Comparison of ENCODE assay signal across 31 cellular contexts in genomic region chr2:30730736-30731135, GRCh38.
"Had no signal": no experiment of that assay in that cellular context is flagged by ENCODE, and none has a peak within 500 bp of the region (broad histone marks: within the 10 kb centered on the region; RNA-seq: fewer than 3 reads in every experiment).

No MANE protein-coding gene starts in this region.

- H3K36me3 ChIP-seq: adrenal gland, breast epithelium, SJSA1 had no signal

- H3K4me1 ChIP-seq: adrenal gland, body of pancreas, breast epithelium, Peyer's patch, SJSA1 had no signal

- H3K9me3 ChIP-seq: adrenal gland, body of pancreas, breast epithelium, Peyer's patch, SJSA1, SK-N-SH had no signal

- H3K4me1 Mint-ChIP-seq: activated CD4-positive, alpha-beta T cell treated with anti-CD3 and anti-CD28 coated beads for 36 hours; activated CD4-positive, alpha-beta T cell treated with anti-CD3 and anti-CD28 coated beads, Interleukin-2, amount 10 ng/mL, durations not matched to agents 7 days and 5 days; activated T-helper 17 cell treated with anti-CD3 and anti-CD28 coated beads, Interleukin-2, amount 50 U/mL, for 72 hours had no signal

- H3K27me3 ChIP-seq: adrenal gland, body of pancreas, breast epithelium, Peyer's patch had no signal

- H3K27ac Mint-ChIP-seq: activated CD4-positive, alpha-beta T cell treated with anti-CD3 and anti-CD28 coated beads for 36 hours; activated CD4-positive, alpha-beta T cell treated with anti-CD3 and anti-CD28 coated beads, Interleukin-2, amount 10 ng/mL, durations not matched to agents 7 days and 5 days; activated CD8-positive, alpha-beta T cell treated with anti-CD3 and anti-CD28 coated beads, Interleukin-2, amount 10 ng/mL, durations not matched to agents 7 days and 5 days; activated naive CD4-positive, alpha-beta T cell treated with anti-CD3 and anti-CD28 coated beads for 36 hours; activated naive CD4-positive, alpha-beta T cell treated with anti-CD3 and anti-CD28 coated beads, Interleukin-2, amount 50 U/mL, for 72 hours; activated T-helper 17 cell treated with anti-CD3 and anti-CD28 coated beads, Interleukin-2, amount 50 U/mL, for 72 hours; T-helper 1 cell treated with Interleukin-12 subunit alpha and Interleukin-12 subunit beta and Interleukin-4 antibody, amounts not matched to agents 30 μg/mL and 1 μg/mL, for 36 hours; T-helper 2 cell treated with Interferon-gamma antibody and Interleukin-4, amounts not matched to agents 5 μg/mL and 100 μg/mL, for 36 hours; WTC11 had no signal

- DNase-seq: activated CD4-positive, alpha-beta T cell treated with anti-CD3 and anti-CD28 coated beads for 36 hours; activated CD4-positive, alpha-beta T cell treated with anti-CD3 and anti-CD28 coated beads, Interleukin-2, amount 10 ng/mL, durations not matched to agents 7 days and 5 days; activated CD4-positive, alpha-beta T cell treated with anti-CD3 and anti-CD28 coated beads, Interleukin-2, amount 50 U/mL, for 48 hours; activated CD8-positive, alpha-beta memory T cell treated with anti-CD3 and anti-CD28 coated beads, Interleukin-2, amount 50 U/mL, for 4 hours; activated CD8-positive, alpha-beta T cell treated with anti-CD3 and anti-CD28 coated beads, Interleukin-2, amount 10 ng/mL, durations not matched to agents 7 days and 5 days; activated gamma-delta T cell treated with Interleukin-2 at 50 U/mL for 16 hours; activated naive CD4-positive, alpha-beta T cell treated with anti-CD3 and anti-CD28 coated beads for 36 hours; activated T-cell treated with anti-CD3 and anti-CD28 coated beads, Interleukin-2, amount 50 U/mL, for 48 hours; body of pancreas; NCI-H1092 treated with DMSO at 0.1 percent for 48 hours; NCI-H1417 treated with DMSO at 0.1 percent for 48 hours; NCI-H187 treated with DMSO at 0.1 percent for 48 hours; NCI-H2081 treated with DMSO at 0.1 percent for 48 hours; NCI-H345; NCI-H69; NK-92 treated with Interleukin-12 subunit alpha and Interleukin-12 subunit beta, amount 100 ng/mL, for 24 hours; PC-3; RPMI8226; SHP77 treated with DMSO at 0.1 percent for 48 hours; SK-N-SH had no signal

- H3K27ac ChIP-seq: adrenal gland, body of pancreas, breast epithelium, Peyer's patch, SJSA1 had no signal

- H3K4me2 ChIP-seq: SK-N-SH had no signal

- H3K4me3 ChIP-seq: adrenal gland, body of pancreas, breast epithelium, K562, Peyer's patch, SJSA1 had no signal

- H3K36me3 Mint-ChIP-seq: activated naive CD4-positive, alpha-beta T cell treated with anti-CD3 and anti-CD28 coated beads, Interleukin-2, amount 50 U/mL, for 72 hours; WTC11 had no signal

- H3K4me3 Mint-ChIP-seq: activated CD4-positive, alpha-beta T cell treated with anti-CD3 and anti-CD28 coated beads for 36 hours; activated CD4-positive, alpha-beta T cell treated with anti-CD3 and anti-CD28 coated beads, Interleukin-2, amount 10 ng/mL, durations not matched to agents 7 days and 5 days; activated CD8-positive, alpha-beta T cell treated with anti-CD3 and anti-CD28 coated beads, Interleukin-2, amount 10 ng/mL, durations not matched to agents 7 days and 5 days; activated naive CD4-positive, alpha-beta T cell treated with anti-CD3 and anti-CD28 coated beads for 36 hours; activated T-helper 17 cell treated with anti-CD3 and anti-CD28 coated beads, Interleukin-2, amount 50 U/mL, for 72 hours; T-helper 1 cell treated with Interleukin-12 subunit alpha and Interleukin-12 subunit beta and Interleukin-4 antibody, amounts not matched to agents 30 μg/mL and 1 μg/mL, for 36 hours; T-helper 2 cell treated with Interferon-gamma antibody and Interleukin-4, amounts not matched to agents 5 μg/mL and 100 μg/mL, for 36 hours; WTC11 had no signal

- H3K9ac ChIP-seq: SK-N-SH had no signal

- ATAC-seq: activated CD4-positive, alpha-beta T cell treated with anti-CD3 and anti-CD28 coated beads for 36 hours; activated CD4-positive, CD25-positive, alpha-beta regulatory T cell treated with anti-CD3 and anti-CD28 coated beads, Interleukin-2, amount 50 U/mL, for 24 hours; activated CD8-positive, alpha-beta T cell treated with anti-CD3 and anti-CD28 coated beads, Interleukin-2, amount 10 ng/mL, durations not matched to agents 7 days and 5 days; activated naive CD4-positive, alpha-beta T cell treated with anti-CD3 and anti-CD28 coated beads, Interleukin-2, amount 50 U/mL, for 72 hours; activated T-helper 17 cell treated with anti-CD3 and anti-CD28 coated beads, Interleukin-2, amount 50 U/mL, for 72 hours; body of pancreas; K562; PC-3; WTC11 had no signal

- H3K9me3 Mint-ChIP-seq: activated CD4-positive, alpha-beta T cell treated with anti-CD3 and anti-CD28 coated beads, Interleukin-2, amount 10 ng/mL, durations not matched to agents 7 days and 5 days; activated naive CD4-positive, alpha-beta T cell treated with anti-CD3 and anti-CD28 coated beads for 36 hours; activated naive CD4-positive, alpha-beta T cell treated with anti-CD3 and anti-CD28 coated beads, Interleukin-2, amount 50 U/mL, for 72 hours; activated T-helper 17 cell treated with anti-CD3 and anti-CD28 coated beads, Interleukin-2, amount 50 U/mL, for 72 hours; T-helper 1 cell treated with Interleukin-12 subunit alpha and Interleukin-12 subunit beta and Interleukin-4 antibody, amounts not matched to agents 30 μg/mL and 1 μg/mL, for 36 hours; T-helper 2 cell treated with Interferon-gamma antibody and Interleukin-4, amounts not matched to agents 5 μg/mL and 100 μg/mL, for 36 hours; WTC11 had no signal
